ENCODE assay signal across 23 cellular contexts in genomic region chr20:51651921-51652549, GRCh38.
DNase-seq lines count a peak whose midpoint lies in the region; ATAC-seq and TF ChIP-seq lines count a peak whose summit lies in the region.
"Had no signal": no experiment of that assay in that cellular context is flagged by ENCODE, and none has a peak within 500 bp of the region (broad histone marks: within the 10 kb centered on the region; RNA-seq: fewer than 3 reads in every experiment).

No MANE protein-coding gene starts in this region.

- no peaks in the 10 kb centered on the region for H3K4me1 Mint-ChIP-seq in activated CD8-positive, alpha-beta memory T cell treated with anti-CD3 and anti-CD28 coated beads, Interleukin-2, amount 10 ng/mL, durations not matched to agents 7 days and 5 days

- CTCF ChIA-PET in activated CD8-positive, alpha-beta memory T cell treated with anti-CD3 and anti-CD28 coated beads, Interleukin-2, amount 10 ng/mL, durations not matched to agents 7 days and 5 days (lab: Charles Lee): no interaction called here

- H3K9me3 Mint-ChIP-seq in activated CD8-positive, alpha-beta memory T cell treated with anti-CD3 and anti-CD28 coated beads, Interleukin-2, amount 10 ng/mL, durations not matched to agents 7 days and 5 days (ENCODE audit: low read depth): no peaks in the 10 kb centered on the region
- H3K9me3 Mint-ChIP-seq: activated CD4-positive, alpha-beta T cell treated with anti-CD3 and anti-CD28 coated beads, Interleukin-2, amount 10 ng/mL, durations not matched to agents 24 days and 14 days; memory B cell; stimulated activated naive CD8-positive, alpha-beta T cell treated with anti-CD3 and anti-CD28 coated beads, Interleukin-15, Interleukin-2, amounts not matched to agents 100 ng/mL and 50 ng/mL, for 24 hours had no signal

- H3K9me3 ChIP-seq in left ventricle myocardium inferior (replicated peaks) (no peaks in the 10 kb centered on the region), neutrophil (no peaks in the 10 kb centered on the region)
- H3K9me3 ChIP-seq: right atrium auricular region had no signal

- H3K4me1 ChIP-seq in left ventricle myocardium inferior (peaks cover 17% of the 10 kb centered on the region), neutrophil (ENCODE audit: control insufficient read depth in 1 of 2, insufficient read depth in 1 of 2, low read depth in 1 of 2, low read length in 1 of 2) (peaks cover 31% of the 10 kb centered on the region in 2 experiments)
- H3K4me1 ChIP-seq: right atrium auricular region had no signal

- TF ChIP-seq CTCF in left ventricle myocardium inferior (IDR thresholded peaks at IDR 0.05; ENCODE audit: borderline replicate concordance): no peak
- TF ChIP-seq CTCF in neutrophil (IDR thresholded peaks at IDR 0.05): no peak

- H3K36me3 ChIP-seq in left ventricle myocardium inferior (peaks cover 15% of the 10 kb centered on the region), neutrophil (no peaks in the 10 kb centered on the region)
- H3K36me3 ChIP-seq: right atrium auricular region had no signal

- H3K4me3 ChIP-seq in left ventricle myocardium inferior: peak overlapping the region; percentile 27
- no peak overlapping the region for H3K4me3 ChIP-seq in neutrophil (ENCODE audit: low read depth in 1 of 2, low read length in 1 of 2)
- H3K4me3 ChIP-seq: right atrium auricular region had no signal

- H3K27me3 Mint-ChIP-seq in activated CD8-positive, alpha-beta memory T cell treated with anti-CD3 and anti-CD28 coated beads, Interleukin-2, amount 10 ng/mL, durations not matched to agents 7 days and 5 days: peaks cover 8% of the 10 kb centered on the region
- H3K27me3 Mint-ChIP-seq: B cell; stimulated activated naive CD8-positive, alpha-beta T cell treated with anti-CD3 and anti-CD28 coated beads, Interleukin-15, Interleukin-2, amounts not matched to agents 100 ng/mL and 50 ng/mL, for 24 hours had no signal

- H3K27ac ChIP-seq in left ventricle myocardium inferior (replicated peaks) (peak overlapping the region; percentile 23), neutrophil (peak overlapping the region; percentile 58)

- no peak overlapping the region for H3K4me3 Mint-ChIP-seq in activated CD8-positive, alpha-beta memory T cell treated with anti-CD3 and anti-CD28 coated beads, Interleukin-2, amount 10 ng/mL, durations not matched to agents 7 days and 5 days
- H3K4me3 Mint-ChIP-seq: activated CD4-positive, alpha-beta T cell treated with anti-CD3 and anti-CD28 coated beads, Interleukin-2, amount 10 ng/mL, durations not matched to agents 24 days and 14 days; B cell; memory B cell; stimulated activated naive CD8-positive, alpha-beta T cell treated with anti-CD3 and anti-CD28 coated beads, Interleukin-15, Interleukin-2, amounts not matched to agents 100 ng/mL and 50 ng/mL, for 24 hours had no signal

- DNase-seq in left ventricle myocardium inferior (no peak), Right ventricle myocardium inferior (ENCODE audit: missing footprints) (no peak), left kidney (ENCODE audit: low read depth, low spot score) (peak; percentile 39), A172 (ENCODE audit: low spot score) (no peak)
- no peak for DNase-seq in activated CD8-positive, alpha-beta memory T cell treated with anti-CD3 and anti-CD28 coated beads, Interleukin-2, amount 10 ng/mL, durations not matched to agents 7 days and 5 days
- DNase-seq: 8988T; activated CD4-positive, alpha-beta T cell treated with anti-CD3 and anti-CD28 coated beads, Interleukin-2, amount 10 ng/mL, durations not matched to agents 24 days and 14 days; activated naive CD4-positive, alpha-beta T cell treated with anti-CD3 and anti-CD28 coated beads, Interleukin-2, amount 50 U/mL, for 16 hours; amygdala; cortex of kidney; DMS53; GDM1; kidney; NCI-H1930; NCI-H2227 treated with DMSO at 0.1 percent for 48 hours; NCI-H82 had no signal

- H3K27me3 ChIP-seq in left ventricle myocardium inferior (ENCODE audit: low read depth) (no peaks in the 10 kb centered on the region), neutrophil (no peaks in the 10 kb centered on the region)
- H3K27me3 ChIP-seq: right atrium auricular region had no signal

- no peak for ATAC-seq in Right ventricle myocardium inferior
- ATAC-seq in GM21619 (IDR thresholded peaks at IDR 0.05; ENCODE audit: unreplicated experiment): no peak
- ATAC-seq in activated CD8-positive, alpha-beta memory T cell treated with anti-CD3 and anti-CD28 coated beads, Interleukin-2, amount 10 ng/mL, durations not matched to agents 7 days and 5 days: no peak
- no peak for ATAC-seq in GM18868 (IDR thresholded peaks at IDR 0.05; ENCODE audit: unreplicated experiment)

- no peak overlapping the region for H3K27ac Mint-ChIP-seq in activated CD8-positive, alpha-beta memory T cell treated with anti-CD3 and anti-CD28 coated beads, Interleukin-2, amount 10 ng/mL, durations not matched to agents 7 days and 5 days
- H3K27ac Mint-ChIP-seq: activated CD4-positive, alpha-beta T cell treated with anti-CD3 and anti-CD28 coated beads, Interleukin-2, amount 10 ng/mL, durations not matched to agents 24 days and 14 days; B cell; memory B cell; stimulated activated naive CD8-positive, alpha-beta T cell treated with anti-CD3 and anti-CD28 coated beads, Interleukin-15, Interleukin-2, amounts not matched to agents 100 ng/mL and 50 ng/mL, for 24 hours had no signal

- intact Hi-C loops in left ventricle myocardium inferior (cut with micrococcal nuclease): no loop called here
- intact Hi-C loops in Right ventricle myocardium inferior (cut with DNase I): no loop called here

- H3K36me3 Mint-ChIP-seq in activated CD8-positive, alpha-beta memory T cell treated with anti-CD3 and anti-CD28 coated beads, Interleukin-2, amount 10 ng/mL, durations not matched to agents 7 days and 5 days: no peaks in the 10 kb centered on the region
- H3K36me3 Mint-ChIP-seq: memory B cell had no signal
